11 cellular contexts compared by ENCODE assay signal in genomic region chr13:49922301-49922700, GRCh38.
"Had no signal": no experiment of that assay in that cellular context is flagged by ENCODE, and none has a peak within 500 bp of the region (broad histone marks: within the 10 kb centered on the region; RNA-seq: fewer than 3 reads in every experiment).

No MANE protein-coding gene starts in this region.

- H3K4me2 ChIP-seq: GM23338 had no signal

- H2AFZ ChIP-seq: GM23248, GM23338 had no signal

- H3K9me3 ChIP-seq: HAP-1 had no signal

- DNase-seq: GM23248, GOT3, H7, H9, HCEC 1CT, HFFc6 had no signal

- H3K4me3 ChIP-seq: GM23248, GM23338, HAP-1 had no signal

- H3K9ac ChIP-seq: GM23248 had no signal

- ATAC-seq: GM23338, HCT116 had no signal

- H3K4me1 Mint-ChIP-seq: GM23338, H9 had no signal

- H3K4me1 ChIP-seq: HAP-1 had no signal

- FAIRE-seq: H1, H54 had no signal

- H3K9me3 Mint-ChIP-seq: GM23338, H9, HFFc6 had no signal

- H3K27ac ChIP-seq: GM23248 had no signal

- H3K27ac Mint-ChIP-seq: GM23338, H9, HFFc6 had no signal

- H3K4me3 Mint-ChIP-seq: GM23338, H9, HFFc6 had no signal
